9 cellular contexts compared by ENCODE assay signal in the genomic region with DNA sequence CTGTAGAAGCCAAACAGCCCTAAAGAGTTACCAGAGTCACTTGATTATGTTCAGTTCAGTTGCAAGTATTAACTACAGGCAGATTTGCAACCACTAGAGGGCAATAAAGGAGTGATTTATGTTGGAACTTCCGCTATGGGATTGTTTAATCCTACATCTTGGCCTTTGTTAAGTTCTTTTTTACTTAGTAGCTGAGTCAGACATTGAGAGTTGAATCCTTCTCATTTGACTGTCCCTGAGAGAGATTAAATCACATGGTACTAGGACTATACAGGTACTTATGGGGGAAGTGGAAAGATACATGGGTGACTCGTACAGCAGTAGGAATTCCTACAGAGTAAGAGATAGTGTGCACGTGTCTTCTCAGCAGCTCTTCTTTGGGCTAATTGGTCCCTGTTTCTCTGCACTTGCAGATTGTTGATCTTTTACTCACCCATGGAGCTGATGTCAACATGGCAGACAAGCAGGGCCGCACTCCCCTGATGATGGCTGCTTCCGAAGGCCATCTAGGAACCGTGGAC. TPM values are rescaled to one million over a fixed set of nuclear protein-coding genes. Genes with fewer than 3 reads are reported as not detected.
A peak's percentile ranks its signal among the peaks of the same experiment; 100 is the strongest.
DNase-seq lines count a peak whose midpoint lies in the region; ATAC-seq and TF ChIP-seq lines count a peak whose summit lies in the region.
"Had no signal": no experiment of that assay in that cellular context is flagged by ENCODE, and none has a peak within 500 bp of the region (broad histone marks: within the 10 kb centered on the region; RNA-seq: fewer than 3 reads in every experiment).

No MANE protein-coding gene starts in this region.

- no peaks in the 10 kb centered on the region for H3K9me3 ChIP-seq in left lung
- H3K9me3 ChIP-seq in vagina, result no peaks in the 10 kb centered on the region
- H3K9me3 ChIP-seq: SJSA1 had no signal

- in situ Hi-C loops in Caki2 (cut with HindIII; ENCODE audit: low pct_unique_long_range_greater_than_20kb, low sequenced_read_pairs), result no loop called here

- intact Hi-C loops in left lung (cut with DNase I), result loop anchor here in 1 of 2 donors (10.0 kb wide), 1 partner anchor 711 kb away; no protein-coding TSS in a partner anchor
- intact Hi-C loops in vagina (cut with DNase I), result loop anchor here (5.0 to 10.0 kb wide), 2 partner anchors 321 to 704 kb away; no protein-coding TSS in a partner anchor

- H3K27ac ChIP-seq in left lung (peak overlapping the region in 1 of 2 donors; percentile 4), vagina (no peak overlapping the region)
- H3K27ac ChIP-seq: SJSA1 had no signal

- TF ChIP-seq CTCF in HFF-Myc (IDR thresholded peaks at IDR 0.05; ENCODE audit: low read depth, low read length, missing control alignments) (peak; percentile 65), cardiac fibroblast (IDR thresholded peaks at IDR 0.05; ENCODE audit: low read depth, low read length) (peak; percentile 65), left lung (IDR thresholded peaks at IDR 0.05) (peak; percentile 64 to 67), vagina (IDR thresholded peaks at IDR 0.05) (peak; percentile 4 to 63 (median 50))

- H3K4me3 ChIP-seq in HFF-Myc (replicated peaks; ENCODE audit: low read depth, low read length), result no peak overlapping the region
- no peak overlapping the region for H3K4me3 ChIP-seq in cardiac fibroblast (replicated peaks in 1 of 2; ENCODE audit: low read depth in 2 of 2, low read length in 2 of 2)
- H3K4me3 ChIP-seq in left lung, result no peak overlapping the region
- H3K4me3 ChIP-seq in vagina, result no peak overlapping the region
- H3K4me3 ChIP-seq: SJSA1 had no signal

- H3K4me1 ChIP-seq in left lung (peaks cover 0 to 9% of the 10 kb centered on the region in 2 donors), vagina (no peaks in the 10 kb centered on the region)

- DNase-seq in Caki2 (ENCODE audit: low read depth) (peak; percentile 63), HFF-Myc (ENCODE audit: extremely low read depth, low read depth) (peak; percentile 80), NCI-H82 (lab: John Stamatoyannopoulos, UW) (peak; percentile 87), cardiac fibroblast (ENCODE audit: low read depth in 2 of 2) (peak; percentile 84 to 92), left lung (no peak), vagina (ENCODE audit: extremely low spot score in 2 of 2) (no peak)
- no peak for DNase-seq in activated naive CD4-positive, alpha-beta T cell treated with Interleukin-2 at 50 U/mL for 16 hours

- ATAC-seq in left lung (peak; percentile 75), HG03354 (IDR thresholded peaks at IDR 0.05; ENCODE audit: poor library complexity, severe bottlenecking, unreplicated experiment) (no peak)

- no peaks in the 10 kb centered on the region for H3K27me3 ChIP-seq in left lung
- H3K27me3 ChIP-seq in vagina, result no peaks in the 10 kb centered on the region
- H3K27me3 ChIP-seq: SJSA1 had no signal

- peaks cover 0 to 36% of the 10 kb centered on the region in 2 donors for H3K36me3 ChIP-seq in left lung
- peaks cover 0 to 4% of the 10 kb centered on the region in 2 donors for H3K36me3 ChIP-seq in vagina

- TF ChIP-seq POLR2A in vagina (IDR thresholded peaks at IDR 0.05), result no peak

RNA-seq across cellular contexts. Expression of gene CYB561, which starts 40.3 kb away (rescaled TPM):
- 40.1 and 43.8 TPM in 2 replicates for total RNA-seq in Caki2 (2014; rRNA removed; shearing (Covaris generic); ENCODE audit: low replicate concordance)
- total RNA-seq in left lung (10 to 100 TPM; 70.7 to 76.4 TPM), vagina (46.2 TPM)

Comparison
In these comparisons a context has a peak if more than half of its experiments do, and no peak if none do; other contexts are left out.
1. DNase-seq: peak in Caki2 (single experiment), HFF-Myc (single experiment), NCI-H82 (single experiment) and cardiac fibroblast (2 of 2); none in left lung (0 of 2), vagina (0 of 2) and activated naive CD4-positive, alpha-beta T cell treated with Interleukin-2 at 50 U/mL for 16 hours (single experiment).
2. Peak in every context shown above with its lines, with median percentiles within 50 percentile points of each other: CTCF ChIP-seq.